ENCODE assay signal across 1 cellular context in genomic region chr12:51403744-51404143, GRCh38.
TF ChIP-seq lines count a peak whose summit lies in the region.

No MANE protein-coding gene starts in this region.

TF ChIP-seq in HepG2, 621 proteins besides CTCF, POLR2A, EP300 and RAD21:
- TF ChIP-seq NFKBIZ (CRISPR knock-in tag; IDR thresholded peaks at IDR 0.05), result no peak
- no peak for TF ChIP-seq ZSCAN22 (CRISPR knock-in tag; IDR thresholded peaks at IDR 0.05)
- TF ChIP-seq ZNF780A (CRISPR knock-in tag; IDR thresholded peaks at IDR 0.05), result no peak
- no peak for TF ChIP-seq MBD4 (IDR thresholded peaks at IDR 0.05; ENCODE audit: borderline replicate concordance, low read length)
- TF ChIP-seq CREBL2 (CRISPR knock-in tag; IDR thresholded peaks at IDR 0.05; ENCODE audit: borderline replicate concordance), result no peak
